Comparison of ENCODE assay signal across 20 cellular contexts in the genomic region with DNA sequence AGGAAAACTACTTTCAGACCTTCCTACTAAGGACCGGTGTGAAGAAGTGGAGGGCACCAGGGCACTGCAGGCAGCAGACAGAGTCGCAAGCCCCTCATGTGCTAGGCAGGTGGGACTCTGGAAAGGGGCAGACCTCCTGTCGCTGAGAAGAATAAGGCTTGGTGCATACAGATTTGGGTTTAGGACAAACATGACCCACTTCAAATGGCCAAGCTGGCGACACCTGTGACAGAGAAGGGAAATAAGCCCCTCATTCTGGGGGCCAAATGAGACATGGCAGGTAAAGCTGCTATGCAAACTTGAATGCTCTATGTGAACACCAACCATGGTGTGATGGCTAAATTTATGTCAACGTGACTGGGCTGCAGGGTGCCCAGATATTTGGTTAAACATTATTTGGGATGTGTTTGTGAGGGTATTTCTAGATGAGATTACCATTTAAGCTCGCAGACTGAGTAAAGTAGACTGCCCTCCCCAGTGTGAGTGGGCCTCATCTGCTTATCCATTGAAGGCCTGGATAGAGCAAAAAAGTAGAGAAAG.
"Had no signal": no experiment of that assay in that cellular context is flagged by ENCODE, and none has a peak within 500 bp of the region (broad histone marks: within the 10 kb centered on the region; RNA-seq: fewer than 3 reads in every experiment).

No MANE protein-coding gene starts in this region.

- H3K27ac Mint-ChIP-seq: activated CD4-positive, alpha-beta memory T cell treated with anti-CD3 and anti-CD28 coated beads, Interleukin-2, amount 10 ng/mL, durations not matched to agents 7 days and 5 days; activated CD4-positive, alpha-beta T cell treated with anti-CD3 and anti-CD28 coated beads, Interleukin-2, amount 10 ng/mL, durations not matched to agents 24 days and 14 days; activated naive CD4-positive, alpha-beta T cell treated with anti-CD3 and anti-CD28 coated beads, Interleukin-2, amount 50 U/mL, for 72 hours; T-helper 2 cell treated with Interferon-gamma antibody and Interleukin-4, amounts not matched to agents 5 μg/mL and 100 μg/mL, for 36 hours had no signal

- H3K9me3 ChIP-seq: right atrium auricular region, testis, transverse colon, vagina had no signal

- ATAC-seq: activated naive CD4-positive, alpha-beta T cell treated with anti-CD3 and anti-CD28 coated beads, Interleukin-2, amount 50 U/mL, for 72 hours; left ventricle myocardium superior; stimulated activated naive CD8-positive, alpha-beta T cell treated with anti-CD3 and anti-CD28 coated beads, Interleukin-15, Interleukin-2, amounts not matched to agents 100 U/mL and 50 U/mL, for 24 hours had no signal

- H3K4me3 Mint-ChIP-seq: activated CD4-positive, alpha-beta memory T cell treated with anti-CD3 and anti-CD28 coated beads, Interleukin-2, amount 10 ng/mL, durations not matched to agents 7 days and 5 days; activated CD4-positive, alpha-beta T cell treated with anti-CD3 and anti-CD28 coated beads, Interleukin-2, amount 10 ng/mL, durations not matched to agents 24 days and 14 days; central memory CD8-positive, alpha-beta T cell; neural crest cell; T-helper 2 cell treated with Interferon-gamma antibody and Interleukin-4, amounts not matched to agents 5 μg/mL and 100 μg/mL, for 36 hours had no signal

- H3K27ac ChIP-seq: parathyroid adenoma, testis, transverse colon, vagina had no signal

- H3K4me1 Mint-ChIP-seq: activated CD4-positive, alpha-beta memory T cell treated with anti-CD3 and anti-CD28 coated beads, Interleukin-2, amount 10 ng/mL, durations not matched to agents 7 days and 5 days; activated CD4-positive, alpha-beta T cell treated with anti-CD3 and anti-CD28 coated beads, Interleukin-2, amount 10 ng/mL, durations not matched to agents 24 days and 14 days; central memory CD8-positive, alpha-beta T cell had no signal

- DNase-seq: activated CD4-positive, alpha-beta T cell treated with anti-CD3 and anti-CD28 coated beads, Interleukin-2, amount 10 ng/mL, durations not matched to agents 24 days and 14 days; activated CD4-positive, CD25-positive, alpha-beta regulatory T cell treated with anti-CD3 and anti-CD28 coated beads, Interleukin-2, amount 50 U/mL, for 72 hours; activated naive CD4-positive, alpha-beta T cell; activated T-cell treated with anti-CD3 and anti-CD28 coated beads, Interleukin-2, amount 50 U/mL, for 48 hours; effector memory CD4-positive, alpha-beta T cell; left ventricle myocardium superior; nucleus accumbens; stimulated activated CD4-positive, alpha-beta T cell treated with anti-CD3 and anti-CD28 coated beads, Interleukin-2, amount 100 ng/mL, for 48 hours; stimulated activated naive CD8-positive, alpha-beta T cell treated with anti-CD3 and anti-CD28 coated beads, Interleukin-15, Interleukin-2, amounts not matched to agents 100 U/mL and 50 U/mL, for 24 hours; T-helper 1 cell; testis; transverse colon had no signal

- H3K36me3 Mint-ChIP-seq: activated naive CD4-positive, alpha-beta T cell treated with anti-CD3 and anti-CD28 coated beads, Interleukin-2, amount 50 U/mL, for 72 hours had no signal

- H3K4me3 ChIP-seq: right atrium auricular region, testis, transverse colon, vagina had no signal

- H3K9me3 Mint-ChIP-seq: activated CD4-positive, alpha-beta memory T cell treated with anti-CD3 and anti-CD28 coated beads, Interleukin-2, amount 10 ng/mL, durations not matched to agents 7 days and 5 days; activated CD4-positive, alpha-beta T cell treated with anti-CD3 and anti-CD28 coated beads, Interleukin-2, amount 10 ng/mL, durations not matched to agents 24 days and 14 days; activated naive CD4-positive, alpha-beta T cell treated with anti-CD3 and anti-CD28 coated beads, Interleukin-2, amount 50 U/mL, for 72 hours; central memory CD8-positive, alpha-beta T cell; neural crest cell; T-helper 2 cell treated with Interferon-gamma antibody and Interleukin-4, amounts not matched to agents 5 μg/mL and 100 μg/mL, for 36 hours had no signal

- H3K27me3 ChIP-seq: right atrium auricular region, testis, transverse colon, vagina had no signal
